1 cellular context compared by ENCODE assay signal in genomic region chr22:42090596-42091445, GRCh38.
A peak's percentile ranks its signal among the peaks of the same experiment; 100 is the strongest.
TF ChIP-seq lines count a peak whose summit lies in the region.

Gene NDUFA6, minus strand, starts transcription at chr22:42090772. Its CDS starts 28 bp downstream, at chr22:42090744.

TF ChIP-seq in HEK293, 187 proteins besides CTCF, POLR2A, EP300 and RAD21 (continued from another document and continues in another):
- TF ChIP-seq, protein P1, sequence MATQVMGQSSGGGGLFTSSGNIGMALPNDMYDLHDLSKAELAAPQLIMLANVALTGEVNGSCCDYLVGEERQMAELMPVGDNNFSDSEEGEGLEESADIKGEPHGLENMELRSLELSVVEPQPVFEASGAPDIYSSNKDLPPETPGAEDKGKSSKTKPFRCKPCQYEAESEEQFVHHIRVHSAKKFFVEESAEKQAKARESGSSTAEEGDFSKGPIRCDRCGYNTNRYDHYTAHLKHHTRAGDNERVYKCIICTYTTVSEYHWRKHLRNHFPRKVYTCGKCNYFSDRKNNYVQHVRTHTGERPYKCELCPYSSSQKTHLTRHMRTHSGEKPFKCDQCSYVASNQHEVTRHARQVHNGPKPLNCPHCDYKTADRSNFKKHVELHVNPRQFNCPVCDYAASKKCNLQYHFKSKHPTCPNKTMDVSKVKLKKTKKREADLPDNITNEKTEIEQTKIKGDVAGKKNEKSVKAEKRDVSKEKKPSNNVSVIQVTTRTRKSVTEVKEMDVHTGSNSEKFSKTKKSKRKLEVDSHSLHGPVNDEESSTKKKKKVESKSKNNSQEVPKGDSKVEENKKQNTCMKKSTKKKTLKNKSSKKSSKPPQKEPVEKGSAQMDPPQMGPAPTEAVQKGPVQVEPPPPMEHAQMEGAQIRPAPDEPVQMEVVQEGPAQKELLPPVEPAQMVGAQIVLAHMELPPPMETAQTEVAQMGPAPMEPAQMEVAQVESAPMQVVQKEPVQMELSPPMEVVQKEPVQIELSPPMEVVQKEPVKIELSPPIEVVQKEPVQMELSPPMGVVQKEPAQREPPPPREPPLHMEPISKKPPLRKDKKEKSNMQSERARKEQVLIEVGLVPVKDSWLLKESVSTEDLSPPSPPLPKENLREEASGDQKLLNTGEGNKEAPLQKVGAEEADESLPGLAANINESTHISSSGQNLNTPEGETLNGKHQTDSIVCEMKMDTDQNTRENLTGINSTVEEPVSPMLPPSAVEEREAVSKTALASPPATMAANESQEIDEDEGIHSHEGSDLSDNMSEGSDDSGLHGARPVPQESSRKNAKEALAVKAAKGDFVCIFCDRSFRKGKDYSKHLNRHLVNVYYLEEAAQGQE (tag by site-specific recombination; IDR thresholded peaks at IDR 0.05) = no peak
- no peak for TF ChIP-seq ZNF350 (tag by site-specific recombination; IDR thresholded peaks at IDR 0.05)
- no peak for TF ChIP-seq PRDM6 (tag by site-specific recombination; IDR thresholded peaks at IDR 0.05)
- no peak for TF ChIP-seq ZNF223 (tag by site-specific recombination; IDR thresholded peaks at IDR 0.05)
- no peak for TF ChIP-seq ZNF248 (tag by site-specific recombination; IDR thresholded peaks at IDR 0.05)
- TF ChIP-seq ZFP69B (tag by site-specific recombination; IDR thresholded peaks at IDR 0.05) = 0 out of 2 replicates have a peak, but pooled peaks have one; percentile 8
- no peak for TF ChIP-seq ZNF530 (tag by site-specific recombination; IDR thresholded peaks at IDR 0.05; ENCODE audit: low read depth)
- 0 out of 2 replicates have a peak, but pooled peaks have one; percentile 16 for TF ChIP-seq ZNF639 (tag by site-specific recombination; IDR thresholded peaks at IDR 0.05)
- no peak for TF ChIP-seq ZNF174 (tag by site-specific recombination; IDR thresholded peaks at IDR 0.05)
- TF ChIP-seq ZNF121 (tag by site-specific recombination; IDR thresholded peaks at IDR 0.05) = no peak
- no peak for TF ChIP-seq ZNF133 (tag by site-specific recombination; IDR thresholded peaks at IDR 0.05)
- TF ChIP-seq, protein P2, sequence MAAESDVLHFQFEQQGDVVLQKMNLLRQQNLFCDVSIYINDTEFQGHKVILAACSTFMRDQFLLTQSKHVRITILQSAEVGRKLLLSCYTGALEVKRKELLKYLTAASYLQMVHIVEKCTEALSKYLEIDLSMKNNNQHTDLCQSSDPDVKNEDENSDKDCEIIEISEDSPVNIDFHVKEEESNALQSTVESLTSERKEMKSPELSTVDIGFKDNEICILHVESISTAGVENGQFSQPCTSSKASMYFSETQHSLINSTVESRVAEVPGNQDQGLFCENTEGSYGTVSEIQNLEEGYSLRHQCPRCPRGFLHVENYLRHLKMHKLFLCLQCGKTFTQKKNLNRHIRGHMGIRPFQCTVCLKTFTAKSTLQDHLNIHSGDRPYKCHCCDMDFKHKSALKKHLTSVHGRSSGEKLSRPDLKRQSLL (tag by site-specific recombination; IDR thresholded peaks at IDR 0.05) = no peak
- no peak for TF ChIP-seq ZNF473 (tag by site-specific recombination; IDR thresholded peaks at IDR 0.05)
- TF ChIP-seq ZBTB8A (tag by site-specific recombination; IDR thresholded peaks at IDR 0.05) = no peak; the same call in 1 of the 2 replicates
- no peak for TF ChIP-seq KLF10 (tag by site-specific recombination; IDR thresholded peaks at IDR 0.05)
- TF ChIP-seq OSR2 (tag by site-specific recombination; IDR thresholded peaks at IDR 0.05) = no peak
- TF ChIP-seq, protein P3, sequence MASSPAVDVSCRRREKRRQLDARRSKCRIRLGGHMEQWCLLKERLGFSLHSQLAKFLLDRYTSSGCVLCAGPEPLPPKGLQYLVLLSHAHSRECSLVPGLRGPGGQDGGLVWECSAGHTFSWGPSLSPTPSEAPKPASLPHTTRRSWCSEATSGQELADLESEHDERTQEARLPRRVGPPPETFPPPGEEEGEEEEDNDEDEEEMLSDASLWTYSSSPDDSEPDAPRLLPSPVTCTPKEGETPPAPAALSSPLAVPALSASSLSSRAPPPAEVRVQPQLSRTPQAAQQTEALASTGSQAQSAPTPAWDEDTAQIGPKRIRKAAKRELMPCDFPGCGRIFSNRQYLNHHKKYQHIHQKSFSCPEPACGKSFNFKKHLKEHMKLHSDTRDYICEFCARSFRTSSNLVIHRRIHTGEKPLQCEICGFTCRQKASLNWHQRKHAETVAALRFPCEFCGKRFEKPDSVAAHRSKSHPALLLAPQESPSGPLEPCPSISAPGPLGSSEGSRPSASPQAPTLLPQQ (tag by site-specific recombination; IDR thresholded peaks at IDR 0.05) = 0 out of 2 replicates have a peak, but pooled peaks have one; percentile 79
- TF ChIP-seq ZNF529 (tag by site-specific recombination; IDR thresholded peaks at IDR 0.05; ENCODE audit: insufficient replicate concordance) = no peak
- TF ChIP-seq ZNF518A (tag by site-specific recombination; conservative IDR thresholded peaks at IDR 0.05; ENCODE audit: low read depth) = no peak
- no peak for TF ChIP-seq ZNF585B (tag by site-specific recombination; IDR thresholded peaks at IDR 0.05)
- peak; percentile 21; the same call in 1 of the 2 replicates for TF ChIP-seq ZNF394 (tag by site-specific recombination; IDR thresholded peaks at IDR 0.05; ENCODE audit: borderline replicate concordance)
- no peak for TF ChIP-seq ZNF311 (tag by site-specific recombination; IDR thresholded peaks at IDR 0.05; ENCODE audit: borderline replicate concordance)
- TF ChIP-seq ZNF433 (tag by site-specific recombination; IDR thresholded peaks at IDR 0.05; ENCODE audit: low read depth) = no peak
- TF ChIP-seq ZBTB1 (tag by site-specific recombination; IDR thresholded peaks at IDR 0.05) = no peak
- no peak for TF ChIP-seq ZNF146 (tag by site-specific recombination; IDR thresholded peaks at IDR 0.05)
- no peak for TF ChIP-seq GLI2 (tag by site-specific recombination; IDR thresholded peaks at IDR 0.05; ENCODE audit: borderline replicate concordance, low read depth)
- TF ChIP-seq ZNF624 (tag by site-specific recombination; IDR thresholded peaks at IDR 0.05) = no peak
- no peak for TF ChIP-seq MZF1 (tag by site-specific recombination; IDR thresholded peaks at IDR 0.05; ENCODE audit: borderline replicate concordance)
- peak; percentile 82; the same call in 1 of the 2 replicates for TF ChIP-seq KLF8 (tag by site-specific recombination; IDR thresholded peaks at IDR 0.05)
- TF ChIP-seq ZNF354C (tag by site-specific recombination; IDR thresholded peaks at IDR 0.05; ENCODE audit: borderline replicate concordance, low read depth) = no peak
- no peak for TF ChIP-seq ZNF521 (tag by site-specific recombination; IDR thresholded peaks at IDR 0.05)
- TF ChIP-seq ZNF707 (tag by site-specific recombination; IDR thresholded peaks at IDR 0.05) = no peak
- no peak for TF ChIP-seq ZSCAN18 (tag by site-specific recombination; IDR thresholded peaks at IDR 0.05)
- TF ChIP-seq REPIN1 (tag by site-specific recombination; IDR thresholded peaks at IDR 0.05; ENCODE audit: low read depth) = peak; percentile 69; the same call in 1 of the 2 replicates
- no peak for TF ChIP-seq ZNF148 (tag by site-specific recombination; IDR thresholded peaks at IDR 0.05; ENCODE audit: borderline replicate concordance)
- TF ChIP-seq ZNF391 (tag by site-specific recombination; IDR thresholded peaks at IDR 0.05; ENCODE audit: borderline replicate concordance, low read depth) = no peak; the same call in 1 of the 2 replicates
- no peak for TF ChIP-seq HOXD13 (CRISPR knock-in tag; IDR thresholded peaks at IDR 0.05; ENCODE audit: borderline replicate concordance)
- TF ChIP-seq, protein P4, sequence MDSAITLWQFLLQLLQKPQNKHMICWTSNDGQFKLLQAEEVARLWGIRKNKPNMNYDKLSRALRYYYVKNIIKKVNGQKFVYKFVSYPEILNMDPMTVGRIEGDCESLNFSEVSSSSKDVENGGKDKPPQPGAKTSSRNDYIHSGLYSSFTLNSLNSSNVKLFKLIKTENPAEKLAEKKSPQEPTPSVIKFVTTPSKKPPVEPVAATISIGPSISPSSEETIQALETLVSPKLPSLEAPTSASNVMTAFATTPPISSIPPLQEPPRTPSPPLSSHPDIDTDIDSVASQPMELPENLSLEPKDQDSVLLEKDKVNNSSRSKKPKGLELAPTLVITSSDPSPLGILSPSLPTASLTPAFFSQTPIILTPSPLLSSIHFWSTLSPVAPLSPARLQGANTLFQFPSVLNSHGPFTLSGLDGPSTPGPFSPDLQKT (IDR thresholded peaks at IDR 0.05; ENCODE audit: borderline replicate concordance, low read depth, low read length) = no peak
- TF ChIP-seq ZNF366 (tag by site-specific recombination; conservative IDR thresholded peaks at IDR 0.05) = peak; percentile 59
- TF ChIP-seq ZBTB17 (tag by site-specific recombination; IDR thresholded peaks at IDR 0.05) = peak; percentile 72
- peak; percentile 61 for TF ChIP-seq ZFHX2 (tag by site-specific recombination; conservative IDR thresholded peaks at IDR 0.05)
